ENCODE assay signal across 1 cellular context in genomic region chr16:23570992-23571632, GRCh38.
TF ChIP-seq lines count a peak whose summit lies in the region.

No MANE protein-coding gene starts in this region.

TF ChIP-seq in IMR-90, 13 proteins besides CTCF, POLR2A, EP300 and RAD21:
- no peak for TF ChIP-seq CEBPB (IDR thresholded peaks at IDR 0.05; ENCODE audit: low read depth, low read length)
- TF ChIP-seq MAZ (IDR thresholded peaks at IDR 0.05; ENCODE audit: borderline replicate concordance, low read depth, low read length), result no peak
- TF ChIP-seq CHD1 (IDR thresholded peaks at IDR 0.05; ENCODE audit: low read depth, low read length), result no peak
- TF ChIP-seq BHLHE40 (IDR thresholded peaks at IDR 0.05; ENCODE audit: low read depth, low read length), result no peak
- no peak for TF ChIP-seq MXI1 (IDR thresholded peaks at IDR 0.05; ENCODE audit: borderline replicate concordance, low read depth, low read length)
- TF ChIP-seq RFX5 (IDR thresholded peaks at IDR 0.05; ENCODE audit: low read depth, low read length), result no peak
- TF ChIP-seq, protein P1, sequence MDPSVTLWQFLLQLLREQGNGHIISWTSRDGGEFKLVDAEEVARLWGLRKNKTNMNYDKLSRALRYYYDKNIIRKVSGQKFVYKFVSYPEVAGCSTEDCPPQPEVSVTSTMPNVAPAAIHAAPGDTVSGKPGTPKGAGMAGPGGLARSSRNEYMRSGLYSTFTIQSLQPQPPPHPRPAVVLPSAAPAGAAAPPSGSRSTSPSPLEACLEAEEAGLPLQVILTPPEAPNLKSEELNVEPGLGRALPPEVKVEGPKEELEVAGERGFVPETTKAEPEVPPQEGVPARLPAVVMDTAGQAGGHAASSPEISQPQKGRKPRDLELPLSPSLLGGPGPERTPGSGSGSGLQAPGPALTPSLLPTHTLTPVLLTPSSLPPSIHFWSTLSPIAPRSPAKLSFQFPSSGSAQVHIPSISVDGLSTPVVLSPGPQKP (IDR thresholded peaks at IDR 0.05; ENCODE audit: borderline replicate concordance, low read depth, low read length), result no peak
- no peak for TF ChIP-seq RCOR1 (IDR thresholded peaks at IDR 0.05; ENCODE audit: insufficient replicate concordance, low read length)
- no peak for TF ChIP-seq NFE2L2 (IDR thresholded peaks at IDR 0.05; ENCODE audit: low read depth, low read length)
- TF ChIP-seq SMC3 (IDR thresholded peaks at IDR 0.05; ENCODE audit: low read depth, low read length), result no peak
- no peak for TF ChIP-seq MAFK (IDR thresholded peaks at IDR 0.05; ENCODE audit: low read depth, low read length)
- no peak for TF ChIP-seq FOS (IDR thresholded peaks at IDR 0.05; ENCODE audit: low read depth, low read length)
